Comparison of ENCODE assay signal across 1 cellular context in genomic region chr1:54464477-54465146, GRCh38.
A peak's percentile ranks its signal among the peaks of the same experiment; 100 is the strongest.
TF ChIP-seq lines count a peak whose summit lies in the region.

No MANE protein-coding gene starts in this region.

TF ChIP-seq in K562, 482 proteins besides CTCF, POLR2A, EP300 and RAD21 (continued from another document and continues in another):
- TF ChIP-seq CEBPZ (IDR thresholded peaks at IDR 0.05; ENCODE audit: borderline replicate concordance, low read depth, low read length) (no peak), PRMT5 (CRISPR knock-in tag; IDR thresholded peaks at IDR 0.05) (no peak), RBM17 (IDR thresholded peaks at IDR 0.05; ENCODE audit: borderline replicate concordance, low read depth, low read length) (no peak), ZKSCAN3 (CRISPR knock-in tag; IDR thresholded peaks at IDR 0.05) (no peak), MLLT1 (IDR thresholded peaks at IDR 0.05) (peak in 1 of 2 experiments; percentile 47; a peak in 1 of 4 replicates), ZBTB34 (CRISPR knock-in tag; IDR thresholded peaks at IDR 0.05) (no peak), NFYB (IDR thresholded peaks at IDR 0.05; ENCODE audit: extremely low read depth, insufficient read length) (no peak), U2AF1 (optimal IDR thresholded peaks at IDR 0.05; ENCODE audit: low read depth, low read length) (no peak), NFXL1 (CRISPR knock-in tag; IDR thresholded peaks at IDR 0.05) (no peak), ZNF146 (CRISPR knock-in tag; IDR thresholded peaks at IDR 0.05; ENCODE audit: unreplicated experiment) (no peak), TAF15 (IDR thresholded peaks at IDR 0.05; ENCODE audit: low read depth, low read length) (no peak), KDM2B (CRISPR knock-in tag; IDR thresholded peaks at IDR 0.05) (no peak), AFF4 (CRISPR knock-in tag; IDR thresholded peaks at IDR 0.05) (peak; percentile 75), MITF (IDR thresholded peaks at IDR 0.05) (peak; percentile 96), SMARCE1 (IDR thresholded peaks at IDR 0.05) (peak; percentile 94), ZNF277 (CRISPR knock-in tag; IDR thresholded peaks at IDR 0.05; ENCODE audit: borderline replicate concordance) (no peak), GTF2E2 (tag; IDR thresholded peaks at IDR 0.05) (peak; percentile 91), THRB (CRISPR knock-in tag; conservative IDR thresholded peaks at IDR 0.05) (peak; percentile 66; the same call in 1 of the 2 replicates), ZNF511 (CRISPR knock-in tag; IDR thresholded peaks at IDR 0.05) (no peak), ZNF217 (CRISPR knock-in tag; IDR thresholded peaks at IDR 0.05) (no peak), NCOA2 (IDR thresholded peaks at IDR 0.05; ENCODE audit: partially characterized antibody in 2 of 2) (peak in 1 of 2 experiments; percentile 84), ZNF398 (CRISPR knock-in tag; IDR thresholded peaks at IDR 0.05) (no peak), TEAD1 (CRISPR knock-in tag; IDR thresholded peaks at IDR 0.05) (peak; percentile 74 to 88), ZNF512 (tag; IDR thresholded peaks at IDR 0.05) (no peak), THAP12 (CRISPR knock-in tag; IDR thresholded peaks at IDR 0.05) (no peak), ZNF586 (CRISPR knock-in tag; conservative IDR thresholded peaks at IDR 0.05) (no peak), ZBTB12 (CRISPR knock-in tag; IDR thresholded peaks at IDR 0.05) (peak; percentile 48), TCF7L2 (IDR thresholded peaks at IDR 0.05; ENCODE audit: low read depth, low read length) (no peak), POLR2AphosphoS2 (IDR thresholded peaks at IDR 0.05; ENCODE audit: low read length) (no peak)
